Comparison of ENCODE assay signal across 15 cellular contexts in genomic region chr10:112969542-112969941, GRCh38.
"Had no signal": no experiment of that assay in that cellular context is flagged by ENCODE, and none has a peak within 500 bp of the region (broad histone marks: within the 10 kb centered on the region; RNA-seq: fewer than 3 reads in every experiment).

No MANE protein-coding gene starts in this region.

- H3K9me3 ChIP-seq: ascending aorta, neutrophil had no signal

- DNase-seq: activated CD4-positive, alpha-beta T cell treated with anti-CD3 and anti-CD28 coated beads, Interleukin-2, amount 10 ng/mL, durations not matched to agents 7 days and 5 days; activated CD4-positive, CD25-positive, alpha-beta regulatory T cell; activated naive CD4-positive, alpha-beta T cell treated with anti-CD3 and anti-CD28 coated beads for 36 hours; effector memory CD4-positive, alpha-beta T cell; foreskin melanocyte; head of caudate nucleus; naive thymus-derived CD8-positive, alpha-beta T cell; stimulated activated CD4-positive, alpha-beta T cell treated with anti-CD3 and anti-CD28 coated beads, Interleukin-2, amount 100 ng/mL, for 48 hours had no signal

- H3K4me3 ChIP-seq: ascending aorta had no signal

- ATAC-seq: activated T-helper 17 cell treated with anti-CD3 and anti-CD28 coated beads, Interleukin-2, amount 50 U/mL, for 72 hours; naive thymus-derived CD8-positive, alpha-beta T cell; stimulated activated memory B cell treated with anti-CD40 and anti-IgM and Interleukin-4, amounts not matched to agents 10 μg/mL and 1 μg/mL and 100 μg/mL, for 72 hours had no signal

- FAIRE-seq: bronchial epithelial cell had no signal

- H3K9ac ChIP-seq: parathyroid adenoma had no signal

- H3K27ac ChIP-seq: ascending aorta, epithelial cell of prostate, neutrophil, parathyroid adenoma had no signal

- H3K27me3 ChIP-seq: ascending aorta, neutrophil had no signal
